10 cellular contexts compared by ENCODE assay signal in genomic region chr19:3433805-3434540, GRCh38. TPM values are rescaled to one million over a fixed set of nuclear protein-coding genes. Genes with fewer than 3 reads are reported as not detected.
DNase-seq lines count a peak whose midpoint lies in the region; TF ChIP-seq lines count a peak whose summit lies in the region.
"Had no signal": no experiment of that assay in that cellular context is flagged by ENCODE, and none has a peak within 500 bp of the region (broad histone marks: within the 10 kb centered on the region; RNA-seq: fewer than 3 reads in every experiment).

No MANE protein-coding gene starts in this region.

- peaks cover 4% of the 10 kb centered on the region; the same call in 1 of the 2 replicates for H4K20me1 ChIP-seq in OCI-LY3 (ENCODE audit: insufficient read depth, low read length)

- H2AFZ ChIP-seq in OCI-LY3 (ENCODE audit: low read depth, low read length) (no peak overlapping the region), parathyroid adenoma (no peak overlapping the region)

- peaks cover 14 to 17% (median 16%) of the 10 kb centered on the region in 3 donors for H3K4me1 Mint-ChIP-seq in CD8-positive, alpha-beta memory T cell
- H3K4me1 Mint-ChIP-seq in endothelial cell (ENCODE audit: unreplicated experiment): peaks cover 2% of the 10 kb centered on the region

- H3K36me3 Mint-ChIP-seq in CD8-positive, alpha-beta memory T cell: peaks cover 0 to 17% (median 2%) of the 10 kb centered on the region in 3 donors
- H3K36me3 Mint-ChIP-seq in endothelial cell (ENCODE audit: low read depth, unreplicated experiment): no peaks in the 10 kb centered on the region

- CTCF ChIA-PET in CD8-positive, alpha-beta memory T cell (lab: Charles Lee): interaction anchor here (7.8 kb wide), 1 partner anchor 106 kb away, joined by 88 read pairs; no protein-coding TSS in a partner anchor

- H3K9ac ChIP-seq in OCI-LY3 (ENCODE audit: low read length) (peak overlapping the region; percentile 76), parathyroid adenoma (no peak overlapping the region)

- peak overlapping the region; percentile 87 to 99 (median 98) for H3K4me3 Mint-ChIP-seq in CD8-positive, alpha-beta memory T cell
- peak overlapping the region; percentile 96 for H3K4me3 Mint-ChIP-seq in endothelial cell (ENCODE audit: unreplicated experiment)

- no peaks in the 10 kb centered on the region for H3K9me3 Mint-ChIP-seq in CD8-positive, alpha-beta memory T cell
- H3K9me3 Mint-ChIP-seq in endothelial cell (ENCODE audit: unreplicated experiment): no peaks in the 10 kb centered on the region

- H3K4me3 ChIP-seq in CD8-positive, alpha-beta memory T cell (ENCODE audit: low read length): peak overlapping the region; percentile 92
- peak overlapping the region; percentile 84 for H3K4me3 ChIP-seq in OCI-LY3 (ENCODE audit: low read length)
- no peak overlapping the region for H3K4me3 ChIP-seq in parathyroid adenoma (ENCODE audit: low read depth, low read length)

- no peaks in the 10 kb centered on the region for H3K36me3 ChIP-seq in CD8-positive, alpha-beta memory T cell (ENCODE audit: insufficient read depth, low read length)
- H3K36me3 ChIP-seq in OCI-LY3 (replicated peaks; ENCODE audit: low read depth, low read length) (peaks cover 35% of the 10 kb centered on the region), parathyroid adenoma (ENCODE audit: control insufficient read depth, insufficient read depth, low read length) (no peaks in the 10 kb centered on the region)

- no peaks in the 10 kb centered on the region for H3K27me3 ChIP-seq in CD8-positive, alpha-beta memory T cell (ENCODE audit: insufficient read depth, low read length, poor library complexity, severe bottlenecking)
- no peaks in the 10 kb centered on the region for H3K27me3 ChIP-seq in OCI-LY3 (ENCODE audit: low read depth, low read length)
- no peaks in the 10 kb centered on the region for H3K27me3 ChIP-seq in parathyroid adenoma (ENCODE audit: control insufficient read depth, insufficient read depth, low read length)

- H3K79me2 ChIP-seq in OCI-LY3 (ENCODE audit: low read length) (peaks cover 3% of the 10 kb centered on the region; the same call in 1 of the 2 replicates), parathyroid adenoma (peaks cover 38% of the 10 kb centered on the region)

- H3K4me1 ChIP-seq in CD8-positive, alpha-beta memory T cell (ENCODE audit: insufficient read depth, low read length): peaks cover 12% of the 10 kb centered on the region
- peaks cover 10% of the 10 kb centered on the region for H3K4me1 ChIP-seq in OCI-LY3 (ENCODE audit: low read length)
- H3K4me1 ChIP-seq in parathyroid adenoma: no peaks in the 10 kb centered on the region

- H3K27ac Mint-ChIP-seq in CD8-positive, alpha-beta memory T cell: peak overlapping the region; percentile 90 to 100 (median 99)
- H3K27ac Mint-ChIP-seq in endothelial cell (ENCODE audit: unreplicated experiment): peak overlapping the region; percentile 99

- POLR2A ChIA-PET in CD8-positive, alpha-beta memory T cell (lab: Charles Lee): no interaction called here

- H3K4me2 ChIP-seq in OCI-LY3 (ENCODE audit: low read length) (peak overlapping the region; percentile 99), parathyroid adenoma (ENCODE audit: low read length) (no peak overlapping the region)

- H3K27ac ChIP-seq in CD8-positive, alpha-beta memory T cell (ENCODE audit: low read depth, low read length): peak overlapping the region; percentile 87
- H3K27ac ChIP-seq in OCI-LY3 (ENCODE audit: low read length): peak overlapping the region; percentile 68
- peak overlapping the region; percentile 43 for H3K27ac ChIP-seq in parathyroid adenoma

- no peaks in the 10 kb centered on the region for H3K9me3 ChIP-seq in CD8-positive, alpha-beta memory T cell (ENCODE audit: low read length)
- no peaks in the 10 kb centered on the region for H3K9me3 ChIP-seq in OCI-LY3 (ENCODE audit: insufficient read depth, low read length)
- H3K9me3 ChIP-seq in parathyroid adenoma (ENCODE audit: control insufficient read depth, low read length): no peaks in the 10 kb centered on the region

- TF ChIP-seq CTCF in OCI-LY3 (IDR thresholded peaks at IDR 0.05; ENCODE audit: low read depth, low read length) (no peak), endothelial cell (IDR thresholded peaks at IDR 0.05; ENCODE audit: unreplicated experiment) (no peak), parathyroid adenoma (IDR thresholded peaks at IDR 0.05) (no peak)

- no peak for DNase-seq in CD8-positive, alpha-beta memory T cell
- no peak for DNase-seq in endothelial cell (ENCODE audit: low spot score)
- no peak for DNase-seq in inferior parietal cortex (ENCODE audit: extremely low spot score)
- no peak for DNase-seq in mesenteric fat pad (ENCODE audit: low spot score)
- no peak for DNase-seq in amniotic stem cell (lab: John Stamatoyannopoulos, UW)
- no peak for DNase-seq in mucosa of gallbladder (ENCODE audit: low spot score)
- DNase-seq: NCI-H524 treated with DMSO at 0.1 percent for 48 hours had no signal

- H3K27me3 Mint-ChIP-seq in CD8-positive, alpha-beta memory T cell: no peaks in the 10 kb centered on the region
- H3K27me3 Mint-ChIP-seq in endothelial cell (ENCODE audit: unreplicated experiment): peaks cover 2% of the 10 kb centered on the region

RNA-seq across cellular contexts. Expression of gene SMIM24, which starts 46.4 kb away (rescaled TPM):
- not detected for total RNA-seq in CD8-positive, alpha-beta memory T cell
- polyA plus RNA-seq in CD8-positive, alpha-beta memory T cell: 0.66 TPM
- total RNA-seq in endothelial cell (ENCODE audit: unreplicated experiment) (not detected), mesenteric fat pad (0.42 TPM), mucosa of gallbladder (712 TPM)
- total RNA-seq: subcutaneous adipose tissue had no signal

RNA-seq across cellular contexts. Expression of gene SMIM44, which starts 49.3 kb away (rescaled TPM):
- not detected for total RNA-seq in CD8-positive, alpha-beta memory T cell
- not detected for polyA plus RNA-seq in CD8-positive, alpha-beta memory T cell
- total RNA-seq in endothelial cell (ENCODE audit: unreplicated experiment): not detected
- total RNA-seq in mesenteric fat pad: not detected
- 3.7 TPM for total RNA-seq in mucosa of gallbladder
- total RNA-seq: subcutaneous adipose tissue had no signal

Comparison
In these comparisons a context has a peak if more than half of its experiments do, and no peak if none do; other contexts are left out.
1. RNA of gene SMIM24, which starts 46.4 kb away (total RNA-seq): 712 TPM in mucosa of gallbladder (single experiment); 0.42 TPM in mesenteric fat pad (single experiment), not detected in CD8-positive, alpha-beta memory T cell and not detected in endothelial cell (single experiment); every median in the first group is over 100 times any median in the second.
2. Peak in every context shown above with its lines, with median percentiles within 50 percentile points of each other: H3K27ac ChIP-seq.